In genomic region chr4:105473340-105474109, GRCh38 we compare ENCODE assay signal across 8 cellular contexts. TPM values are rescaled to one million over a fixed set of nuclear protein-coding genes. Genes with fewer than 3 reads are reported as not detected.
DNase-seq lines count a peak whose midpoint lies in the region; ATAC-seq, FAIRE-seq and TF ChIP-seq lines count a peak whose summit lies in the region.

TSS of gene PPA2 (minus strand) at chr4:105474062. CDS start at chr4:105474050, 12 bp downstream.

- H4K20me1 ChIP-seq in H1 (replicated peaks in 1 of 2; ENCODE audit: control insufficient read depth in 1 of 2, insufficient read depth in 2 of 2, low read length in 2 of 2) = peaks cover 3 to 10% of the 10 kb centered on the region in 2 experiments

- no peak for FAIRE-seq in H1 (lab: Jason Lieb, UNC)

- POLR2A ChIA-PET in CD8-positive, alpha-beta memory T cell (lab: Charles Lee) = interaction anchor here (0.5 to 1.4 kb wide), 8 partner anchors 17 to 982 kb away, joined by 3 to 6 read pairs (median 4); partner anchors contain the start of gene TET2
- POLR2A ChIA-PET in H1 (lab: Charles Lee; ENCODE audit: partially characterized antibody) = interaction anchor here (0.6 to 2.3 kb wide), 16 partner anchors 9 to 452 kb away, joined by 3 to 15 read pairs (median 3); partner anchors contain the start of gene TET2

- H3K4me2 ChIP-seq in H1 (ENCODE audit: insufficient read depth in 1 of 2, low read depth in 2 of 2, low read length in 2 of 2) = peak within 1 kb of the TSS; percentile 79 to 82
- H3K4me2 ChIP-seq in mesendoderm (ENCODE audit: low read length) = peak within 1 kb of the TSS; percentile 92

- H4K5ac ChIP-seq in H1 (ENCODE audit: insufficient read length, low read depth, low read length) (peak within 1 kb of the TSS; percentile 90), mesendoderm (ENCODE audit: low read length) (no peak within 1 kb of the TSS)

- H3K36me3 ChIP-seq in CD8-positive, alpha-beta memory T cell (ENCODE audit: insufficient read depth, low read length) = no peaks in the 10 kb centered on the region
- H3K36me3 ChIP-seq in NT2/D1 (ENCODE audit: insufficient read depth, insufficient read length, low read length) (peaks cover 16% of the 10 kb centered on the region), H1 (ENCODE audit: control insufficient read depth in 2 of 4, insufficient read depth in 4 of 4, low read length in 3 of 4) (no peaks in the 10 kb centered on the region), mesendoderm (ENCODE audit: control insufficient read depth, insufficient read depth, low read length) (no peaks in the 10 kb centered on the region)

- H3K9me3 ChIP-seq in CD8-positive, alpha-beta memory T cell (ENCODE audit: low read length) = no peaks in the 10 kb centered on the region
- H3K9me3 ChIP-seq in NT2/D1 (ENCODE audit: insufficient read depth, low read length) (no peaks in the 10 kb centered on the region), H1 (ENCODE audit: insufficient read depth in 2 of 2, low read depth in 1 of 2, low read length in 1 of 2) (no peaks in the 10 kb centered on the region)

- peak within 1 kb of the TSS; percentile 98 to 100 (median 99) for H3K27ac Mint-ChIP-seq in CD8-positive, alpha-beta memory T cell
- H3K27ac Mint-ChIP-seq in activated CD8-positive, alpha-beta memory T cell treated with anti-CD3 and anti-CD28 coated beads, Interleukin-2, amount 10 ng/mL, durations not matched to agents 7 days and 5 days = peak within 1 kb of the TSS; percentile 97

- peak; percentile 74 to 86 (median 84) for DNase-seq in CD8-positive, alpha-beta memory T cell
- DNase-seq in NT2/D1 (ENCODE audit: low read depth, low spot score) = peak; percentile 61
- DNase-seq in activated CD8-positive, alpha-beta memory T cell treated with anti-CD3 and anti-CD28 coated beads, Interleukin-2, amount 10 ng/mL, durations not matched to agents 7 days and 5 days = peak; percentile 86
- DNase-seq in H1 (ENCODE audit: low read depth in 1 of 2, low spot score in 2 of 2) = peak; percentile 63 to 90
- peak; percentile 90 for DNase-seq in mesendoderm
- peak; percentile 72 for DNase-seq in stimulated activated CD8-positive, alpha-beta memory T cell treated with anti-CD3 and anti-CD28 coated beads, Interleukin-12 subunit alpha, Interleukin-12 subunit beta, amount 100 ng/mL, for 4 hours (ENCODE audit: low read depth)

- H3K36me3 Mint-ChIP-seq in CD8-positive, alpha-beta memory T cell = peaks cover 0 to 23% (median 1%) of the 10 kb centered on the region in 3 donors
- peaks cover 9% of the 10 kb centered on the region for H3K36me3 Mint-ChIP-seq in activated CD8-positive, alpha-beta memory T cell treated with anti-CD3 and anti-CD28 coated beads, Interleukin-2, amount 10 ng/mL, durations not matched to agents 7 days and 5 days

- H2AK5ac ChIP-seq in H1 (ENCODE audit: low read depth, low read length) (no peak within 1 kb of the TSS), mesendoderm (ENCODE audit: low read length) (no peak within 1 kb of the TSS)

- peak within 1 kb of the TSS; percentile 87; the same call in 1 of the 2 replicates for H2AFZ ChIP-seq in H1 (ENCODE audit: low read length)

- H3K27ac ChIP-seq in CD8-positive, alpha-beta memory T cell (ENCODE audit: low read depth, low read length) = peak within 1 kb of the TSS; percentile 97
- H3K27ac ChIP-seq in H1 (ENCODE audit: low read depth, low read length) (peak within 1 kb of the TSS; percentile 88), mesendoderm (ENCODE audit: low read depth, low read length) (peak within 1 kb of the TSS; percentile 76)

- no peaks in the 10 kb centered on the region for H3K27me3 ChIP-seq in CD8-positive, alpha-beta memory T cell (ENCODE audit: insufficient read depth, low read length, poor library complexity, severe bottlenecking)
- H3K27me3 ChIP-seq in NT2/D1 (ENCODE audit: insufficient read depth, insufficient read length) (no peaks in the 10 kb centered on the region), H1 (replicated peaks in 1 of 4; ENCODE audit: control insufficient read depth in 3 of 4, extremely low read depth in 1 of 4, insufficient read depth in 3 of 4, low read length in 3 of 4) (peaks cover 0 to 3% (median 0%) of the 10 kb centered on the region in 4 experiments; a peak in 3 of 7 replicates), mesendoderm (ENCODE audit: insufficient read depth, low read length, poor library complexity) (no peaks in the 10 kb centered on the region)

- WGBS in H1 (ENCODE audit: extremely low coverage in 1 of 2, insufficient coverage in 1 of 2, insufficient read length in 1 of 2, insufficient replicate concordance in 2 of 2, low coverage in 1 of 2, low lambda C conversion rate in 2 of 2, missing lambda C conversion rate in 1 of 2), 2 experiments = 1% methylated on average over 38 of the region's 73 CpGs; no CpG with 5 or more reads in 1 of the 2 experiments
- no CpG with 5 or more reads among the region's 73 CpGs for WGBS in mesendoderm (ENCODE audit: extremely low coverage, insufficient coverage, low lambda C conversion rate)

- H4K8ac ChIP-seq in H1 (ENCODE audit: extremely low read depth, insufficient read depth, low read length) (peak within 1 kb of the TSS; percentile 97), mesendoderm (ENCODE audit: low read depth, low read length) (no peak within 1 kb of the TSS)

- H4K91ac ChIP-seq in H1 (replicated peaks; ENCODE audit: insufficient read length, low read length) = peak within 1 kb of the TSS; percentile 89

- H3K27me3 Mint-ChIP-seq in CD8-positive, alpha-beta memory T cell = peaks cover 0 to 2% of the 10 kb centered on the region in 2 donors
- H3K27me3 Mint-ChIP-seq in activated CD8-positive, alpha-beta memory T cell treated with anti-CD3 and anti-CD28 coated beads, Interleukin-2, amount 10 ng/mL, durations not matched to agents 7 days and 5 days = no peaks in the 10 kb centered on the region

- H3K4ac ChIP-seq in H1 (replicated peaks; ENCODE audit: insufficient read length, low read depth, low read length) = no peak within 1 kb of the TSS
- H3K4ac ChIP-seq in mesendoderm (ENCODE audit: low read depth, low read length) = peak within 1 kb of the TSS; percentile 81

- H2BK15ac ChIP-seq in H1 (ENCODE audit: low read length) (no peak within 1 kb of the TSS), mesendoderm (replicated peaks; ENCODE audit: low read depth) (no peak within 1 kb of the TSS)

- H2BK120ac ChIP-seq in H1 (replicated peaks; ENCODE audit: low read depth, low read length) (peak within 1 kb of the TSS; percentile 58), mesendoderm (ENCODE audit: low read depth, low read length) (peak within 1 kb of the TSS; percentile 30)

- no peak for TF ChIP-seq CTCF in H1 (IDR thresholded peaks at IDR 0.05; ENCODE audit: control extremely low read depth in 1 of 3, insufficient read depth in 1 of 3, low read depth in 1 of 3, low read length in 3 of 3)

- peaks cover 5% of the 10 kb centered on the region for H3K23me2 ChIP-seq in H1 (ENCODE audit: low read depth, low read length)

- H3K23ac ChIP-seq in H1 (ENCODE audit: insufficient read length) (no peak within 1 kb of the TSS), mesendoderm (ENCODE audit: low read length) (peak within 1 kb of the TSS; percentile 35)

- H3K4me3 ChIP-seq in CD8-positive, alpha-beta memory T cell (ENCODE audit: low read length) = peak within 1 kb of the TSS; percentile 86
- H3K4me3 ChIP-seq in NT2/D1 (ENCODE audit: insufficient read length, low read depth) (peak within 1 kb of the TSS; percentile 84), H1 (ENCODE audit: extremely low read depth in 1 of 4, insufficient read depth in 2 of 4, low read depth in 3 of 4, low read length in 4 of 4) (peak within 1 kb of the TSS; percentile 82 to 88 (median 82)), mesendoderm (ENCODE audit: low read length) (peak within 1 kb of the TSS; percentile 75)

- H2BK20ac ChIP-seq in H1 (ENCODE audit: low read length) = no peak within 1 kb of the TSS

- peak within 1 kb of the TSS; percentile 90 for H2BK5ac ChIP-seq in H1 (ENCODE audit: low read depth, low read length)
- H2BK5ac ChIP-seq in mesendoderm (ENCODE audit: low read length) = no peak within 1 kb of the TSS

- TF ChIP-seq EP300 in H1 (IDR thresholded peaks at IDR 0.05; ENCODE audit: borderline replicate concordance in 1 of 2, low read depth in 2 of 2, low read length in 2 of 2) = no peak

- ATAC-seq in GM19452 (IDR thresholded peaks at IDR 0.05; ENCODE audit: unreplicated experiment) (peak; percentile 87), HG03575 (IDR thresholded peaks at IDR 0.05; ENCODE audit: extremely low read depth, insufficient number of reproducible peaks, low FRiP score, unreplicated experiment) (peak; percentile 34)
- peak; percentile 87 for ATAC-seq in activated CD8-positive, alpha-beta memory T cell treated with anti-CD3 and anti-CD28 coated beads, Interleukin-2, amount 10 ng/mL, durations not matched to agents 7 days and 5 days

- H3K18ac ChIP-seq in H1 (ENCODE audit: extremely low read depth, low read length) = peak within 1 kb of the TSS; percentile 89; the same call in 1 of the 2 replicates
- H3K18ac ChIP-seq in mesendoderm (ENCODE audit: low read length) = peak within 1 kb of the TSS; percentile 93

- peaks cover 21% of the 10 kb centered on the region for H3K4me1 ChIP-seq in CD8-positive, alpha-beta memory T cell (ENCODE audit: insufficient read depth, low read length)
- H3K4me1 ChIP-seq in NT2/D1 (ENCODE audit: insufficient read depth, insufficient read length) (no peaks in the 10 kb centered on the region), H1 (replicated peaks in 1 of 4; ENCODE audit: control insufficient read depth in 3 of 4, insufficient read depth in 4 of 4, low read length in 3 of 4) (peaks cover 0 to 5% (median 3%) of the 10 kb centered on the region in 4 experiments; a peak in 3 of 7 replicates), mesendoderm (ENCODE audit: control insufficient read depth, low read depth, low read length) (no peaks in the 10 kb centered on the region)

- CTCF ChIA-PET in CD8-positive, alpha-beta memory T cell (lab: Charles Lee) = interaction anchor here (0.8 to 3.0 kb wide), 31 partner anchors 8 to 837 kb away, joined by 3 to 40 read pairs (median 4); partner anchors contain the start of genes GSTCD, INTS12 and TET2
- CTCF ChIA-PET in activated CD8-positive, alpha-beta memory T cell treated with anti-CD3 and anti-CD28 coated beads, Interleukin-2, amount 10 ng/mL, durations not matched to agents 7 days and 5 days (lab: Charles Lee) = interaction anchor here (0.7 to 3.4 kb wide), 29 partner anchors 9 to 542 kb away, joined by 3 to 24 read pairs (median 4); partner anchors contain the start of genes GSTCD, INTS12 and TET2
- CTCF ChIA-PET in H1 (lab: Charles Lee; ENCODE audit: partially characterized antibody) = interaction anchor here (0.6 to 1.8 kb wide), 25 partner anchors 9 to 740 kb away, joined by 3 to 10 read pairs (median 4); no protein-coding TSS in a partner anchor

- no peak within 1 kb of the TSS for H3K14ac ChIP-seq in H1 (ENCODE audit: insufficient read length)

- TF ChIP-seq POLR2A in H1 (IDR thresholded peaks at IDR 0.05; ENCODE audit: control extremely low read depth in 1 of 2, low read depth in 2 of 2, low read length in 2 of 2) = peak; percentile 78 to 92

- H3K4me3 Mint-ChIP-seq in CD8-positive, alpha-beta memory T cell = peak within 1 kb of the TSS; percentile 94 to 99 (median 99)
- H3K4me3 Mint-ChIP-seq in activated CD8-positive, alpha-beta memory T cell treated with anti-CD3 and anti-CD28 coated beads, Interleukin-2, amount 10 ng/mL, durations not matched to agents 7 days and 5 days = peak within 1 kb of the TSS; percentile 94

- no peaks in the 10 kb centered on the region for H3K79me1 ChIP-seq in H1 (ENCODE audit: low read depth, low read length)
- H3K79me1 ChIP-seq in mesendoderm (ENCODE audit: low read length) = peaks cover 8% of the 10 kb centered on the region

- no peak within 1 kb of the TSS for H2BK12ac ChIP-seq in H1 (ENCODE audit: low read depth, low read length)

- H3K79me2 ChIP-seq in H1 (ENCODE audit: control insufficient read depth in 1 of 2, insufficient read depth in 2 of 2, low read length in 2 of 2) = peaks cover 3 to 44% of the 10 kb centered on the region in 2 experiments
- peaks cover 11% of the 10 kb centered on the region for H3K79me2 ChIP-seq in mesendoderm (ENCODE audit: control insufficient read depth, insufficient read depth, low read length)

- peaks cover 45 to 49% (median 48%) of the 10 kb centered on the region in 3 donors for H3K4me1 Mint-ChIP-seq in CD8-positive, alpha-beta memory T cell
- H3K4me1 Mint-ChIP-seq in activated CD8-positive, alpha-beta memory T cell treated with anti-CD3 and anti-CD28 coated beads, Interleukin-2, amount 10 ng/mL, durations not matched to agents 7 days and 5 days = peaks cover 32% of the 10 kb centered on the region

- no peaks in the 10 kb centered on the region for H3K9me3 Mint-ChIP-seq in CD8-positive, alpha-beta memory T cell
- H3K9me3 Mint-ChIP-seq in activated CD8-positive, alpha-beta memory T cell treated with anti-CD3 and anti-CD28 coated beads, Interleukin-2, amount 10 ng/mL, durations not matched to agents 7 days and 5 days (ENCODE audit: low read depth) = no peaks in the 10 kb centered on the region

- no peak for TF ChIP-seq RAD21 in H1 (IDR thresholded peaks at IDR 0.05 in 1 of 2, conservative IDR thresholded peaks at IDR 0.05 in 1 of 2; ENCODE audit: low read depth in 2 of 2, low read length in 2 of 2)

- H3K56ac ChIP-seq in H1 (replicated peaks; ENCODE audit: insufficient read length, low read depth, low read length) = peak within 1 kb of the TSS; percentile 84
- H3K56ac ChIP-seq in mesendoderm (ENCODE audit: low read length) = peak within 1 kb of the TSS; percentile 94

- H3K9ac ChIP-seq in NT2/D1 (ENCODE audit: insufficient read length, low read depth) = peak within 1 kb of the TSS; percentile 93
- peak within 1 kb of the TSS; percentile 86 to 94 (median 88) for H3K9ac ChIP-seq in H1 (replicated peaks in 1 of 4; ENCODE audit: extremely low read depth in 1 of 4, low read depth in 3 of 4, low read length in 3 of 4)
- peak within 1 kb of the TSS; percentile 88 for H3K9ac ChIP-seq in mesendoderm (ENCODE audit: low read length)

RNA-seq across cellular contexts. Expression of gene PPA2, which starts in this region (rescaled TPM):
- total RNA-seq in CD8-positive, alpha-beta memory T cell = 100 to 1,000 TPM in 1 of 2 experiments, 10 to 100 TPM in 1; 98.6 to 113 TPM
- polyA plus RNA-seq in CD8-positive, alpha-beta memory T cell = 140 TPM
- total RNA-seq in activated CD8-positive, alpha-beta memory T cell treated with anti-CD3 and anti-CD28 coated beads, Interleukin-2, amount 10 ng/mL, durations not matched to agents 7 days and 5 days = 10 to 100 TPM; 67.0 to 68.5 TPM
- 62.7 and 67.0 TPM in 2 replicates for total RNA-seq in H1 (2021; fragmentation: NEBNext Ultra II Directional; extraction: Animal tissue kit (Norgen Biotek cat#: 25700))
- 18.4 and 24.9 TPM in 2 replicates for polyA plus RNA-seq in H1 (2011; rRNA removed)
- 44.2 TPM for polyA plus RNA-seq in H1 (2011; cell fraction: cytosol; rRNA removed)
- polyA plus RNA-seq in H1 (2011; cell fraction: nucleus; rRNA removed) = 25.4 TPM
- polyA plus RNA-seq in H1 (2012, experiment 1 of 2) = 42.1 to 53.5 TPM (median 47.6 TPM) in 4 replicates
- polyA plus RNA-seq in H1 (2012, experiment 2 of 2) = 54.7 TPM
- 69.7 TPM for polyA plus RNA-seq in H1 (2013, experiment 1 of 2)
- 81.8 TPM for polyA plus RNA-seq in H1 (2013, experiment 2 of 2)
- 18.2 and 19.9 TPM in 2 replicates for polyA minus RNA-seq in H1 (2011; rRNA and poly(A)+ RNA removed)
- 50.3 TPM for polyA minus RNA-seq in H1 (2011; cell fraction: cytosol; rRNA and poly(A)+ RNA removed)
- polyA minus RNA-seq in H1 (2011; cell fraction: nucleus; rRNA and poly(A)+ RNA removed) = 123 TPM
- 89.0 TPM for polyA plus RNA-seq in mesendoderm (2013, experiment 1 of 2)
- 78.3 TPM for polyA plus RNA-seq in mesendoderm (2013, experiment 2 of 2)

Comparison
In these comparisons a context has a peak if more than half of its experiments do, and no peak if none do; other contexts are left out.
1. Peak in every context shown above with its lines: DNase-seq, ATAC-seq, H3K4me3 ChIP-seq and H3K27ac ChIP-seq.
2. ATAC-seq: peak in every context shown above with its lines; median percentile 87 in GM19452; 87 in activated CD8-positive, alpha-beta memory T cell treated with anti-CD3 and anti-CD28 coated beads, Interleukin-2, amount 10 ng/mL, durations not matched to agents 7 days and 5 days; 34 in HG03575.